ENCODE assay signal across 1 cellular context in the genomic region with DNA sequence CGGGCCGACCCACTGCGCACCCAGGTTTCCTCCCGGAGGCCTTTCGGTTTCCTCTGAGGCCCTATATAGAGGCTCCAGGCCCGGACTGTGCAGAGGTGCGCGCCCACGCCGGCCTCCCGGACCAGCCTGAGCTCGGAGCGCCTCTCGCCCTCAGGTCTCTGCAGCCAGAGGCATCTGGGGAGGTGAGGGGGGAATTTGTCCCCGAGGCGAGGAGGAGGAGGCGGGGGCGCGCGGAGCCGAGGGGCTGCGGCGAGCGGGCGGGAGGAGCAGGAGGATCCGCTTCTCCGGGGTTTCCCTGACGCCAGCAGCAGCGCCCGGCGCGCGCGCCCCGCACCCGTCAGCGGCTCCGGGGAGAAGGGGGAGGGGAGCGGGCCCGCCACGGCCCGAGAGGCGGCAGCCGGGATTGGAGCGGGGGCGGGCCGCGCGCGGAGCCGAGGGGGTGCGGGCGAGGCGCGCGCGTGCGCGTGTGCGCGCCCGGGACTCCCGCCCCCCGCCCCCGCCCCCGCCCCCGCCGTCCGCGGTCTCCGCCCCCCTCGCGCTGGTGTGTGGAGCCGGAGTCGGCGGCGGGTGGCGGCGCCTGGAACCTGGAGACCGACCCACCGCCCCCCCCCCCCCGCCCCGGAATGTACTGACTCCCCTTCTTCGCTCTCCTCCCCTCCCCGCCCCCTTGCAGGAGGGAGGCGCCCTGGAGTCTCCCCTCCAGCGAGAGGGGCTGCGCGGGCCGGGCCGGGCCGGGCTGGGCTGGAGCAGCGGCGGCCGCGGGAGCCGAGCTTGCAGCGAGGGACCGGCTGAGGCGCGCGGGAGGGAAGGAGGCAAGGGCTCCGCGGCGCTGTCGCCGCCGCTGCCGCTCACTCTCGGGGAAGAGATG.
TF ChIP-seq lines count a peak whose summit lies in the region.

A gene with protein sequence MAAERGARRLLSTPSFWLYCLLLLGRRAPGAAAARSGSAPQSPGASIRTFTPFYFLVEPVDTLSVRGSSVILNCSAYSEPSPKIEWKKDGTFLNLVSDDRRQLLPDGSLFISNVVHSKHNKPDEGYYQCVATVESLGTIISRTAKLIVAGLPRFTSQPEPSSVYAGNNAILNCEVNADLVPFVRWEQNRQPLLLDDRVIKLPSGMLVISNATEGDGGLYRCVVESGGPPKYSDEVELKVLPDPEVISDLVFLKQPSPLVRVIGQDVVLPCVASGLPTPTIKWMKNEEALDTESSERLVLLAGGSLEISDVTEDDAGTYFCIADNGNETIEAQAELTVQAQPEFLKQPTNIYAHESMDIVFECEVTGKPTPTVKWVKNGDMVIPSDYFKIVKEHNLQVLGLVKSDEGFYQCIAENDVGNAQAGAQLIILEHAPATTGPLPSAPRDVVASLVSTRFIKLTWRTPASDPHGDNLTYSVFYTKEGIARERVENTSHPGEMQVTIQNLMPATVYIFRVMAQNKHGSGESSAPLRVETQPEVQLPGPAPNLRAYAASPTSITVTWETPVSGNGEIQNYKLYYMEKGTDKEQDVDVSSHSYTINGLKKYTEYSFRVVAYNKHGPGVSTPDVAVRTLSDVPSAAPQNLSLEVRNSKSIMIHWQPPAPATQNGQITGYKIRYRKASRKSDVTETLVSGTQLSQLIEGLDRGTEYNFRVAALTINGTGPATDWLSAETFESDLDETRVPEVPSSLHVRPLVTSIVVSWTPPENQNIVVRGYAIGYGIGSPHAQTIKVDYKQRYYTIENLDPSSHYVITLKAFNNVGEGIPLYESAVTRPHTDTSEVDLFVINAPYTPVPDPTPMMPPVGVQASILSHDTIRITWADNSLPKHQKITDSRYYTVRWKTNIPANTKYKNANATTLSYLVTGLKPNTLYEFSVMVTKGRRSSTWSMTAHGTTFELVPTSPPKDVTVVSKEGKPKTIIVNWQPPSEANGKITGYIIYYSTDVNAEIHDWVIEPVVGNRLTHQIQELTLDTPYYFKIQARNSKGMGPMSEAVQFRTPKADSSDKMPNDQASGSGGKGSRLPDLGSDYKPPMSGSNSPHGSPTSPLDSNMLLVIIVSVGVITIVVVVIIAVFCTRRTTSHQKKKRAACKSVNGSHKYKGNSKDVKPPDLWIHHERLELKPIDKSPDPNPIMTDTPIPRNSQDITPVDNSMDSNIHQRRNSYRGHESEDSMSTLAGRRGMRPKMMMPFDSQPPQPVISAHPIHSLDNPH (N-terminal part only) (plus strand): TSS at position 653 of the 868 bp plus-strand sequence. CDS start 213 bp downstream, at position 866.

TF ChIP-seq in WTC11, 78 proteins besides CTCF, POLR2A, EP300 and RAD21 (continued from another document):
- TF ChIP-seq, protein P1, sequence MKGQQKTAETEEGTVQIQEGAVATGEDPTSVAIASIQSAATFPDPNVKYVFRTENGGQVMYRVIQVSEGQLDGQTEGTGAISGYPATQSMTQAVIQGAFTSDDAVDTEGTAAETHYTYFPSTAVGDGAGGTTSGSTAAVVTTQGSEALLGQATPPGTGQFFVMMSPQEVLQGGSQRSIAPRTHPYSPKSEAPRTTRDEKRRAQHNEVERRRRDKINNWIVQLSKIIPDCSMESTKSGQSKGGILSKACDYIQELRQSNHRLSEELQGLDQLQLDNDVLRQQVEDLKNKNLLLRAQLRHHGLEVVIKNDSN (CRISPR knock-in tag; IDR thresholded peaks at IDR 0.05): no peak
- TF ChIP-seq ZBTB21 (CRISPR knock-in tag; IDR thresholded peaks at IDR 0.05; ENCODE audit: borderline replicate concordance) (peak; percentile 52; the same call in 1 of the 2 replicates), MXD4 (CRISPR knock-in tag; IDR thresholded peaks at IDR 0.05; ENCODE audit: borderline replicate concordance) (no peak), JUN (CRISPR knock-in tag; IDR thresholded peaks at IDR 0.05) (no peak), TEAD1 (CRISPR knock-in tag; IDR thresholded peaks at IDR 0.05) (peak; percentile 43; the same call in 1 of the 2 replicates), ZNF232 (CRISPR knock-in tag; IDR thresholded peaks at IDR 0.05) (0 out of 2 replicates have a peak, but pooled peaks have one; percentile 52), USF2 (CRISPR knock-in tag; IDR thresholded peaks at IDR 0.05) (0 out of 2 replicates have a peak, but pooled peaks have one; percentile 5), KAT7 (CRISPR knock-in tag; IDR thresholded peaks at IDR 0.05; ENCODE audit: borderline replicate concordance) (no peak), FOXK1 (CRISPR knock-in tag; IDR thresholded peaks at IDR 0.05) (peak; percentile 49; the same call in 1 of the 2 replicates), ARID4B (CRISPR knock-in tag; IDR thresholded peaks at IDR 0.05; ENCODE audit: borderline replicate concordance) (peak; percentile 52; the same call in 1 of the 2 replicates), FOXP1 (CRISPR knock-in tag; IDR thresholded peaks at IDR 0.05; ENCODE audit: borderline replicate concordance) (peak; percentile 51; the same call in 1 of the 2 replicates), GRHL2 (CRISPR knock-in tag; IDR thresholded peaks at IDR 0.05; ENCODE audit: insufficient replicate concordance, severe bottlenecking) (no peak), ZNF532 (CRISPR knock-in tag; IDR thresholded peaks at IDR 0.05; ENCODE audit: borderline replicate concordance) (no peak), TP53 (CRISPR knock-in tag; IDR thresholded peaks at IDR 0.05) (no peak; the same call in 1 of the 2 replicates), ZNF219 (CRISPR knock-in tag; IDR thresholded peaks at IDR 0.05; ENCODE audit: borderline replicate concordance) (no peak)
- TF ChIP-seq, protein P2, sequence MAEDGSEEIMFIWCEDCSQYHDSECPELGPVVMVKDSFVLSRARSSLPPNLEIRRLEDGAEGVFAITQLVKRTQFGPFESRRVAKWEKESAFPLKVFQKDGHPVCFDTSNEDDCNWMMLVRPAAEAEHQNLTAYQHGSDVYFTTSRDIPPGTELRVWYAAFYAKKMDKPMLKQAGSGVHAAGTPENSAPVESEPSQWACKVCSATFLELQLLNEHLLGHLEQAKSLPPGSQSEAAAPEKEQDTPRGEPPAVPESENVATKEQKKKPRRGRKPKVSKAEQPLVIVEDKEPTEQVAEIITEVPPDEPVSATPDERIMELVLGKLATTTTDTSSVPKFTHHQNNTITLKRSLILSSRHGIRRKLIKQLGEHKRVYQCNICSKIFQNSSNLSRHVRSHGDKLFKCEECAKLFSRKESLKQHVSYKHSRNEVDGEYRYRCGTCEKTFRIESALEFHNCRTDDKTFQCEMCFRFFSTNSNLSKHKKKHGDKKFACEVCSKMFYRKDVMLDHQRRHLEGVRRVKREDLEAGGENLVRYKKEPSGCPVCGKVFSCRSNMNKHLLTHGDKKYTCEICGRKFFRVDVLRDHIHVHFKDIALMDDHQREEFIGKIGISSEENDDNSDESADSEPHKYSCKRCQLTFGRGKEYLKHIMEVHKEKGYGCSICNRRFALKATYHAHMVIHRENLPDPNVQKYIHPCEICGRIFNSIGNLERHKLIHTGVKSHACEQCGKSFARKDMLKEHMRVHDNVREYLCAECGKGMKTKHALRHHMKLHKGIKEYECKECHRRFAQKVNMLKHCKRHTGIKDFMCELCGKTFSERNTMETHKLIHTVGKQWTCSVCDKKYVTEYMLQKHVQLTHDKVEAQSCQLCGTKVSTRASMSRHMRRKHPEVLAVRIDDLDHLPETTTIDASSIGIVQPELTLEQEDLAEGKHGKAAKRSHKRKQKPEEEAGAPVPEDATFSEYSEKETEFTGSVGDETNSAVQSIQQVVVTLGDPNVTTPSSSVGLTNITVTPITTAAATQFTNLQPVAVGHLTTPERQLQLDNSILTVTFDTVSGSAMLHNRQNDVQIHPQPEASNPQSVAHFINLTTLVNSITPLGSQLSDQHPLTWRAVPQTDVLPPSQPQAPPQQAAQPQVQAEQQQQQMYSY (CRISPR knock-in tag; IDR thresholded peaks at IDR 0.05): peak; percentile 94
